8 cellular contexts compared by ENCODE assay signal in the genomic region with DNA sequence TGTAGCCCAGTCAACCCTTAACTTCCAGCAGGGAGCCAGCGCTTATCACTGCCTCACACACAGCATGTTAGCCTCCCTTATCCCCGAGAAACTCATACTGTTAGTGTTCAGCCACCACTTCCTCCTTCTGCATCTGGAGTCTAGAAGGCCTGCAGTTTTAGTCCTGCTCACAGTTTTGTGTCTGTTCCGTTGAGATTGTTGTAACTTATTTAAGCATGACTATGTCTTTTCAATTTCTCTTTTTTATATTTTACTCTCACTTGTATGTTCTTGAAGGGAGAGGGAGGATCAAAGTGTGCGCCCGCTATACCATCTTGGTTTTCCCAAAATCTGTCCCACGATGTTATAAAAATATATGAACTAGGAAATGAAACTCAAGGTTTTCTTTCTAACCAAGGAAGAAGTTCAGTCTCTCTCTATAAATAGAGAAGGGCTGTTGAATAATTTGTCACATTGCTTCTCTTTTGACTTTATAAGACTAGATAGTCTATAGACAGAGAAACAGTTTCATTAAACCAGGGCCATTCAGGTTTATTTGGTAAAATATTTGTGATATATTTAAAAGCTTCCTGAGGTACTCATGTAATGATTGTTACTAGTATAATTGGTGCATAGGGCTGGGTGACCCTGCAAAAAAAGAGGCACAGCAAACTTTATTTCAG. TPM values are rescaled to one million over a fixed set of nuclear protein-coding genes. Genes with fewer than 3 reads are reported as not detected.
DNase-seq lines count a peak whose midpoint lies in the region; ATAC-seq and TF ChIP-seq lines count a peak whose summit lies in the region.
"Not testable (repeated sequence)": the region's sequence is repeated elsewhere in the genome, so short reads cannot be mapped to it uniquely, and the experiment has no call there.

No MANE protein-coding gene starts in this region.

- CTCF ChIA-PET in WTC11 (lab: Charles Lee): not testable (repeated sequence)

- peak; percentile 30 for ATAC-seq in GM19463 (IDR thresholded peaks at IDR 0.05; ENCODE audit: unreplicated experiment)
- peak; percentile 38 for ATAC-seq in HG02852 (IDR thresholded peaks at IDR 0.05; ENCODE audit: unreplicated experiment)
- ATAC-seq in WTC11: not testable (repeated sequence)

- not testable (repeated sequence) for TF ChIP-seq CTCF in WTC11 (IDR thresholded peaks at IDR 0.05)

- H3K27ac Mint-ChIP-seq in WTC11: 0 out of 2 replicates have a peak overlapping the region, but pooled peaks have one; percentile 36
- H3K27ac Mint-ChIP-seq in stimulated activated naive CD8-positive, alpha-beta T cell treated with anti-CD3 and anti-CD28 coated beads, Interleukin-15, Interleukin-2, amounts not matched to agents 100 ng/mL and 50 ng/mL, for 24 hours: not testable (repeated sequence)

- not testable (repeated sequence) for H3K4me3 Mint-ChIP-seq in WTC11
- peak overlapping the region; percentile 39 for H3K4me3 Mint-ChIP-seq in stimulated activated naive CD8-positive, alpha-beta T cell treated with anti-CD3 and anti-CD28 coated beads, Interleukin-15, Interleukin-2, amounts not matched to agents 100 ng/mL and 50 ng/mL, for 24 hours

- H3K4me1 Mint-ChIP-seq in WTC11: not testable (repeated sequence)
- peaks cover 38% of the 10 kb centered on the region for H3K4me1 Mint-ChIP-seq in stimulated activated naive CD8-positive, alpha-beta T cell treated with anti-CD3 and anti-CD28 coated beads, Interleukin-15, Interleukin-2, amounts not matched to agents 100 ng/mL and 50 ng/mL, for 24 hours (ENCODE audit: low read depth)

- POLR2A ChIA-PET in WTC11 (lab: Charles Lee): not testable (repeated sequence)

- not testable (repeated sequence) for H3K27me3 Mint-ChIP-seq in WTC11 (ENCODE audit: low read depth); stimulated activated naive CD8-positive, alpha-beta T cell treated with anti-CD3 and anti-CD28 coated beads, Interleukin-15, Interleukin-2, amounts not matched to agents 100 ng/mL and 50 ng/mL, for 24 hours

- DNase-seq in GDM1 (lab: John Stamatoyannopoulos, UW): peak; percentile 77
- peak; percentile 74 to 85 for DNase-seq in Kasumi-1 (lab: John Stamatoyannopoulos, UW)
- peak; percentile 96 for DNase-seq in OCI-M1 (lab: John Stamatoyannopoulos, UW)
- DNase-seq in WTC11 (ENCODE audit: low spot score): not testable (repeated sequence)
- DNase-seq in islet precursor cell: peak; percentile 44

- H3K9me3 Mint-ChIP-seq in WTC11; stimulated activated naive CD8-positive, alpha-beta T cell treated with anti-CD3 and anti-CD28 coated beads, Interleukin-15, Interleukin-2, amounts not matched to agents 100 ng/mL and 50 ng/mL, for 24 hours: not testable (repeated sequence)

- H3K36me3 Mint-ChIP-seq in WTC11; stimulated activated naive CD8-positive, alpha-beta T cell treated with anti-CD3 and anti-CD28 coated beads, Interleukin-15, Interleukin-2, amounts not matched to agents 100 ng/mL and 50 ng/mL, for 24 hours (ENCODE audit: low read depth): not testable (repeated sequence)

RNA-seq across cellular contexts. Expression of a gene that starts 3.9 kb away (rescaled TPM):
- total RNA-seq in WTC11 (2021): 3.5 to 4.6 TPM (median 4.4 TPM) in 3 replicates
